In genomic region chr18:66160007-66160406, GRCh38 we compare ENCODE assay signal across 28 cellular contexts.
"Had no signal": no experiment of that assay in that cellular context is flagged by ENCODE, and none has a peak within 500 bp of the region (broad histone marks: within the 10 kb centered on the region; RNA-seq: fewer than 3 reads in every experiment).

No MANE protein-coding gene starts in this region.

- H3K27me3 ChIP-seq: esophagus squamous epithelium, gastrocnemius medialis, heart right ventricle, left lung had no signal

- H3K4me3 ChIP-seq: esophagus squamous epithelium, gastrocnemius medialis, heart right ventricle, left lung, lower lobe of right lung, mucosa of descending colon had no signal

- DNase-seq: cortex of kidney; effector CD8-positive, alpha-beta T cell; effector memory CD8-positive, alpha-beta T cell; endodermal cell; erythroblast; esophagus squamous epithelium; foreskin fibroblast; foreskin melanocyte; gastrocnemius medialis; glutamatergic neuron; head of caudate nucleus; heart right ventricle; hippocampal formation; left cardiac atrium; left lung; left ventricle myocardium superior; lower lobe of right lung; mesenchymal stem cell; mucosa of descending colon; naive B cell; naive thymus-derived CD8-positive, alpha-beta T cell had no signal

- H3K36me3 ChIP-seq: esophagus squamous epithelium, gastrocnemius medialis, heart right ventricle, left lung, lower lobe of right lung had no signal

- H3K4me1 Mint-ChIP-seq: endodermal cell; mesothelial cell of epicardium; naive B cell; naive thymus-derived CD8-positive, alpha-beta T cell had no signal

- ATAC-seq: effector memory CD8-positive, alpha-beta T cell; esophagus mucosa; gastrocnemius medialis; heart right ventricle; left cardiac atrium; left lung; left ventricle myocardium superior; lower lobe of right lung; mucosa of descending colon; naive thymus-derived CD8-positive, alpha-beta T cell had no signal

- H3K4me3 Mint-ChIP-seq: dendritic cell treated with granulocyte-macrophage colony-stimulating factor and Interleukin-4, amounts not matched to agents 40 ng/mL and 50 ng/mL, for 4 days; effector memory CD8-positive, alpha-beta T cell; endodermal cell; mesothelial cell of epicardium; naive B cell; naive thymus-derived CD8-positive, alpha-beta T cell had no signal

- H3K36me3 Mint-ChIP-seq: mesothelial cell of epicardium; naive B cell; naive thymus-derived CD8-positive, alpha-beta T cell had no signal

- H3K27ac Mint-ChIP-seq: dendritic cell treated with granulocyte-macrophage colony-stimulating factor and Interleukin-4, amounts not matched to agents 40 ng/mL and 50 ng/mL, for 4 days; effector memory CD8-positive, alpha-beta T cell; endodermal cell; mesothelial cell of epicardium; naive B cell; naive thymus-derived CD8-positive, alpha-beta T cell had no signal

- H3K27ac ChIP-seq: epithelial cell of prostate, esophagus squamous epithelium, gastrocnemius medialis, heart right ventricle, left lung, lower lobe of right lung had no signal

- H3K4me1 ChIP-seq: esophagus squamous epithelium, gastrocnemius medialis, heart right ventricle, left lung, lower lobe of right lung had no signal

- H3K27me3 Mint-ChIP-seq: dendritic cell treated with granulocyte-macrophage colony-stimulating factor and Interleukin-4, amounts not matched to agents 40 ng/mL and 50 ng/mL, for 4 days; effector memory CD8-positive, alpha-beta T cell; naive B cell; naive thymus-derived CD8-positive, alpha-beta T cell had no signal

- H3K9me3 Mint-ChIP-seq: dendritic cell treated with granulocyte-macrophage colony-stimulating factor and Interleukin-4, amounts not matched to agents 40 ng/mL and 50 ng/mL, for 4 days; endodermal cell; mesothelial cell of epicardium had no signal

- FAIRE-seq: endometrium, islet of Langerhans, keratinocyte had no signal

- H3K9me3 ChIP-seq: gastrocnemius medialis, left lung, mucosa of descending colon had no signal
